In genomic region chr5:96655506-96655905, GRCh38 we compare ENCODE assay signal across 17 cellular contexts. TPM values are rescaled to one million over a fixed set of nuclear protein-coding genes. Genes with fewer than 3 reads are reported as not detected.
A peak's percentile ranks its signal among the peaks of the same experiment; 100 is the strongest.
DNase-seq lines count a peak whose midpoint lies in the region; ATAC-seq, FAIRE-seq and TF ChIP-seq lines count a peak whose summit lies in the region.
"Had no signal": no experiment of that assay in that cellular context is flagged by ENCODE, and none has a peak within 500 bp of the region (broad histone marks: within the 10 kb centered on the region; RNA-seq: fewer than 3 reads in every experiment).

No MANE protein-coding gene starts in this region.

- WGBS in SK-N-SH (ENCODE audit: low lambda C conversion rate), result 38% methylated on average over 1 of the region's 1 CpG
- no CpG with 5 or more reads among the region's 1 CpG for WGBS in trophoblast cell (ENCODE audit: extremely low coverage, insufficient coverage, insufficient read length)

- H2AFZ ChIP-seq in SK-N-SH (ENCODE audit: low read depth), result no peak overlapping the region
- no peak overlapping the region for H2AFZ ChIP-seq in trophoblast cell (ENCODE audit: insufficient read depth, low read length, poor library complexity)

- H3K9me3 ChIP-seq in SK-N-SH (no peaks in the 10 kb centered on the region), trophoblast cell (ENCODE audit: insufficient read depth, low read depth, low read length) (no peaks in the 10 kb centered on the region)
- H3K9me3 ChIP-seq: BLaER1, left lung, upper lobe of left lung had no signal

- no peak overlapping the region for H4K8ac ChIP-seq in trophoblast cell (ENCODE audit: low read depth, low read length)

- H3K4me3 ChIP-seq in SK-N-SH (ENCODE audit: low read depth in 2 of 2, low read length in 1 of 2) (no peak overlapping the region), epithelial cell of esophagus (ENCODE audit: low read length) (no peak overlapping the region), trophoblast cell (ENCODE audit: low read depth, low read length) (no peak overlapping the region), H7 (ENCODE audit: insufficient read depth, low read depth, low read length) (no peak overlapping the region), coronary artery (no peak overlapping the region)
- H3K4me3 ChIP-seq: BLaER1, left lung, upper lobe of left lung had no signal

- no peak overlapping the region for H3K9ac ChIP-seq in SK-N-SH
- H3K9ac ChIP-seq in trophoblast cell (ENCODE audit: low read length), result no peak overlapping the region
- H3K9ac ChIP-seq: BLaER1 had no signal

- no peaks in the 10 kb centered on the region for H3K9me2 ChIP-seq in SK-N-SH

- H3K4me2 ChIP-seq in SK-N-SH, result peak overlapping the region; percentile 43; the same call in 1 of the 2 replicates
- no peak overlapping the region for H3K4me2 ChIP-seq in trophoblast cell (ENCODE audit: low read length)
- H3K4me2 ChIP-seq: BLaER1 had no signal

- peak overlapping the region; percentile 74 for H2BK120ac ChIP-seq in trophoblast cell (ENCODE audit: insufficient read depth, low read length, poor library complexity)

- H3K27me3 ChIP-seq in SK-N-SH (ENCODE audit: insufficient read depth) (no peaks in the 10 kb centered on the region), trophoblast cell (ENCODE audit: insufficient read depth, low read length) (no peaks in the 10 kb centered on the region), H7 (ENCODE audit: control insufficient read depth, insufficient read depth, low read length) (peaks cover 13% of the 10 kb centered on the region)
- H3K27me3 ChIP-seq: BLaER1, left lung, upper lobe of left lung had no signal

- peak; percentile 33 for FAIRE-seq in GM19239 (lab: Jason Lieb, UNC)

- POLR2A ChIA-PET in SK-N-SH (lab: Yijun Ruan, JAX), result interaction anchor here (0.9 kb wide), 1 partner anchor 152 kb away, joined by 4 read pairs; the partner anchor contains the start of gene ERAP1

- no peak overlapping the region for H4K12ac ChIP-seq in trophoblast cell (ENCODE audit: low read depth, low read length)

- no peak overlapping the region for H2BK5ac ChIP-seq in trophoblast cell (ENCODE audit: low read depth, low read length, poor library complexity)

- H3K79me2 ChIP-seq in SK-N-SH (ENCODE audit: insufficient read depth) (no peaks in the 10 kb centered on the region), trophoblast cell (ENCODE audit: control insufficient read depth, insufficient read depth, low read length, poor library complexity) (peaks cover 4% of the 10 kb centered on the region)

- TF ChIP-seq RAD21 in SK-N-SH (IDR thresholded peaks at IDR 0.05; ENCODE audit: low read length), result no peak

- no peak for ATAC-seq in HG02840 (IDR thresholded peaks at IDR 0.05; ENCODE audit: low FRiP score, unreplicated experiment)
- ATAC-seq: activated CD4-positive, alpha-beta T cell treated with anti-CD3 and anti-CD28 coated beads for 36 hours; left lung; stimulated activated naive B cell treated with anti-CD40 and anti-IgM and Interleukin-4, amounts not matched to agents 10 μg/mL and 1 μg/mL and 100 μg/mL, for 72 hours had no signal

- H3K23ac ChIP-seq in trophoblast cell (ENCODE audit: low read length), result no peak overlapping the region

- no peak overlapping the region for H3K4ac ChIP-seq in trophoblast cell (ENCODE audit: low read depth, low read length)

- no peak overlapping the region for H2BK12ac ChIP-seq in trophoblast cell (ENCODE audit: low read length)

- TF ChIP-seq CTCF in SK-N-SH (IDR thresholded peaks at IDR 0.05), result no peak
- TF ChIP-seq CTCF in epithelial cell of esophagus (IDR thresholded peaks at IDR 0.05; ENCODE audit: insufficient read depth, low read depth, low read length, missing control alignments), result no peak
- TF ChIP-seq CTCF in coronary artery (IDR thresholded peaks at IDR 0.05), result no peak

- DNase-seq in GM19239 (ENCODE audit: insufficient read length, low spot score) (no peak), SK-N-SH (no peak), epithelial cell of esophagus (ENCODE audit: low read depth) (peak; percentile 51), trophoblast cell (peak in 1 of 2 donors; percentile 6), NCI-H82 (lab: John Stamatoyannopoulos, UW) (no peak), H7 (no peak), coronary artery (ENCODE audit: low spot score) (no peak)
- DNase-seq: activated CD4-positive, alpha-beta T cell treated with anti-CD3 and anti-CD28 coated beads for 36 hours; activated naive CD4-positive, alpha-beta T cell treated with anti-CD3 and anti-CD28 coated beads, Interleukin-2, amount 50 U/mL, for 16 hours; foreskin melanocyte; left lung; NCI-H1105; NCI-H774; stimulated activated naive B cell treated with anti-CD40 and anti-IgM and Interleukin-4, amounts not matched to agents 10 μg/mL and 1 μg/mL and 100 μg/mL, for 72 hours; upper lobe of left lung had no signal

- H3F3A ChIP-seq in SK-N-SH (replicated peaks; ENCODE audit: insufficient read depth), result peaks cover 35% of the 10 kb centered on the region

- H3K27ac ChIP-seq in SK-N-SH (ENCODE audit: low read depth in 2 of 2, low read length in 1 of 2) (peak overlapping the region in 1 of 2 experiments; percentile 77; a peak in 3 of 4 replicates), trophoblast cell (ENCODE audit: low read depth, low read length) (peak overlapping the region; percentile 38), coronary artery (no peak overlapping the region)
- H3K27ac ChIP-seq: BLaER1, left lung, upper lobe of left lung had no signal

- H3K18ac ChIP-seq in trophoblast cell (ENCODE audit: low read length), result no peak overlapping the region

- H3K14ac ChIP-seq in trophoblast cell (ENCODE audit: low read length), result no peak overlapping the region

- H3K36me3 ChIP-seq in SK-N-SH (replicated peaks in 1 of 2; ENCODE audit: control insufficient read depth in 1 of 2, insufficient read depth in 2 of 2, low read length in 1 of 2) (no peaks in the 10 kb centered on the region), trophoblast cell (ENCODE audit: control insufficient read depth in 1 of 2, insufficient read depth in 2 of 2, low read length in 2 of 2) (no peaks in the 10 kb centered on the region), H7 (replicated peaks; ENCODE audit: control insufficient read depth, insufficient read depth, low read length) (no peaks in the 10 kb centered on the region)
- H3K36me3 ChIP-seq: BLaER1, left lung, upper lobe of left lung had no signal

- CTCF ChIA-PET in SK-N-SH (lab: Yijun Ruan, JAX), result interaction anchor here (1.2 to 1.3 kb wide), 2 partner anchors 12 to 32 kb away, joined by 3 read pairs; no protein-coding TSS in a partner anchor

- peaks cover 21% of the 10 kb centered on the region for H3K79me1 ChIP-seq in trophoblast cell (ENCODE audit: low read length)

- H4K20me1 ChIP-seq in SK-N-SH (ENCODE audit: insufficient read depth), result no peaks in the 10 kb centered on the region
- H4K20me1 ChIP-seq: BLaER1 had no signal

- no peak overlapping the region for H4K91ac ChIP-seq in trophoblast cell (ENCODE audit: low read depth, low read length)

- no peak overlapping the region for H2AK5ac ChIP-seq in trophoblast cell (ENCODE audit: low read length)

- peaks cover 18 to 30% of the 10 kb centered on the region in 2 experiments for H3K4me1 ChIP-seq in SK-N-SH (ENCODE audit: control insufficient read depth in 1 of 2, insufficient read depth in 2 of 2, low read depth in 1 of 2, low read length in 1 of 2)
- H3K4me1 ChIP-seq in trophoblast cell (ENCODE audit: control insufficient read depth in 1 of 2, insufficient read depth in 2 of 2, low read length in 2 of 2), result peaks cover 15 to 23% of the 10 kb centered on the region in 2 experiments

- TF ChIP-seq EP300 in SK-N-SH (IDR thresholded peaks at IDR 0.05; ENCODE audit: borderline replicate concordance in 1 of 2, low read depth in 1 of 2, low read length in 1 of 2), result peak in 1 of 2 experiments; percentile 73; a peak in 3 of 4 replicates

TF ChIP-seq in SK-N-SH, 30 proteins besides CTCF, POLR2A, EP300 and RAD21 (continues in another document):
- TF ChIP-seq SMC3 (IDR thresholded peaks at IDR 0.05; ENCODE audit: low read depth, low read length), result no peak
- TF ChIP-seq, protein P1, sequence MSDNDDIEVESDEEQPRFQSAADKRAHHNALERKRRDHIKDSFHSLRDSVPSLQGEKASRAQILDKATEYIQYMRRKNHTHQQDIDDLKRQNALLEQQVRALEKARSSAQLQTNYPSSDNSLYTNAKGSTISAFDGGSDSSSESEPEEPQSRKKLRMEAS (IDR thresholded peaks at IDR 0.05; ENCODE audit: low read depth), result no peak
- TF ChIP-seq PBX3 (IDR thresholded peaks at IDR 0.05), result peak; percentile 93
- TF ChIP-seq POLR2AphosphoS5 (IDR thresholded peaks at IDR 0.05; ENCODE audit: low read depth, low read length), result peak; percentile 79
- no peak for TF ChIP-seq TAF1 (IDR thresholded peaks at IDR 0.05; ENCODE audit: borderline replicate concordance, low read depth, low read length)
- TF ChIP-seq RCOR1 (IDR thresholded peaks at IDR 0.05; ENCODE audit: low read length), result no peak
- TF ChIP-seq SIN3A (IDR thresholded peaks at IDR 0.05; ENCODE audit: borderline replicate concordance, low read depth, low read length), result no peak
- TF ChIP-seq, protein P2, sequence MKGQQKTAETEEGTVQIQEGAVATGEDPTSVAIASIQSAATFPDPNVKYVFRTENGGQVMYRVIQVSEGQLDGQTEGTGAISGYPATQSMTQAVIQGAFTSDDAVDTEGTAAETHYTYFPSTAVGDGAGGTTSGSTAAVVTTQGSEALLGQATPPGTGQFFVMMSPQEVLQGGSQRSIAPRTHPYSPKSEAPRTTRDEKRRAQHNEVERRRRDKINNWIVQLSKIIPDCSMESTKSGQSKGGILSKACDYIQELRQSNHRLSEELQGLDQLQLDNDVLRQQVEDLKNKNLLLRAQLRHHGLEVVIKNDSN (IDR thresholded peaks at IDR 0.05; ENCODE audit: borderline replicate concordance, low read depth), result no peak

RNA-seq across cellular contexts. Expression of gene CAST, which starts 6.7 kb away (rescaled TPM):
- polyA plus RNA-seq in SK-N-SH (2012; rRNA removed), result 80.2 and 82.9 TPM in 2 replicates
- 95.6 and 113 TPM in 2 replicates for polyA plus RNA-seq in SK-N-SH (2012; cell fraction: cytosol; rRNA removed)
- 53.8 and 106 TPM in 2 replicates for polyA plus RNA-seq in SK-N-SH (2012; cell fraction: nucleus; rRNA removed)
- 174 and 186 TPM in 2 replicates for polyA plus RNA-seq in trophoblast cell (2013)
- 12.0 and 18.8 TPM in 2 replicates for total RNA-seq in H7 (2014; rRNA removed; shearing (Covaris generic))
